In genomic region chr12:87439990-87440827, GRCh38 we compare ENCODE assay signal across 10 cellular contexts.
A peak's percentile ranks its signal among the peaks of the same experiment; 100 is the strongest.
DNase-seq lines count a peak whose midpoint lies in the region; ATAC-seq, FAIRE-seq and TF ChIP-seq lines count a peak whose summit lies in the region.
"Had no signal": no experiment of that assay in that cellular context is flagged by ENCODE, and none has a peak within 500 bp of the region (broad histone marks: within the 10 kb centered on the region; RNA-seq: fewer than 3 reads in every experiment).

No MANE protein-coding gene starts in this region.

- H3K9me3 Mint-ChIP-seq in Caco-2 (ENCODE audit: unreplicated experiment) (peaks cover 62% of the 10 kb centered on the region), nephron (no peaks in the 10 kb centered on the region)
- peaks cover 6% of the 10 kb centered on the region for H3K9me3 Mint-ChIP-seq in activated CD4-positive, alpha-beta T cell treated with anti-CD3 and anti-CD28 coated beads for 36 hours (ENCODE audit: low read depth)

- intact Hi-C loops in Caco-2 (cut with micrococcal nuclease; ENCODE audit: unreplicated experiment): loop anchor here (1.0 kb wide), 1 partner anchor 8 kb away; no protein-coding TSS in a partner anchor
- intact Hi-C loops in activated CD4-positive, alpha-beta T cell treated with anti-CD3 and anti-CD28 coated beads for 36 hours (cut with DNase I, micrococcal nuclease): no loop called here

- H3K36me3 Mint-ChIP-seq in Caco-2 (ENCODE audit: insufficient read depth, unreplicated experiment) (peaks cover 5% of the 10 kb centered on the region), nephron (ENCODE audit: low read depth) (no peaks in the 10 kb centered on the region)
- no peaks in the 10 kb centered on the region for H3K36me3 Mint-ChIP-seq in activated CD4-positive, alpha-beta T cell treated with anti-CD3 and anti-CD28 coated beads for 36 hours (ENCODE audit: low read depth)

- TF ChIP-seq POLR2A in NB4 (IDR thresholded peaks at IDR 0.05; ENCODE audit: extremely low read depth, insufficient read length): no peak

- CTCF ChIA-PET in Caco-2 (lab: Charles Lee): no interaction called here
- CTCF ChIA-PET in activated CD4-positive, alpha-beta T cell treated with anti-CD3 and anti-CD28 coated beads for 36 hours (lab: Charles Lee): no interaction called here

- ATAC-seq in activated CD4-positive, alpha-beta T cell treated with anti-CD3 and anti-CD28 coated beads for 36 hours: no peak

- POLR2A ChIA-PET in Caco-2 (lab: Charles Lee): no interaction called here
- POLR2A ChIA-PET in activated CD4-positive, alpha-beta T cell treated with anti-CD3 and anti-CD28 coated beads for 36 hours (lab: Charles Lee): no interaction called here

- DNase-seq in Caco-2 (peak; percentile 58 to 70), NB4 (ENCODE audit: low read depth) (peak; percentile 19), midbrain (lab: John Stamatoyannopoulos, UW) (no peak), NAMALWA (ENCODE audit: low spot score) (no peak), RPMI8226 (no peak)
- DNase-seq in activated CD4-positive, alpha-beta T cell treated with anti-CD3 and anti-CD28 coated beads for 36 hours: no peak
- DNase-seq: DMS 273 treated with DMSO at 0.1 percent for 48 hours had no signal

- peaks cover 17% of the 10 kb centered on the region for H3K9me3 ChIP-seq in Caco-2

- no peaks in the 10 kb centered on the region for H3K27me3 ChIP-seq in Caco-2 (replicated peaks; ENCODE audit: control insufficient read depth, insufficient read depth, low read length)

- peaks cover 14% of the 10 kb centered on the region for H3K4me1 Mint-ChIP-seq in Caco-2 (ENCODE audit: low read depth, unreplicated experiment)
- no peaks in the 10 kb centered on the region for H3K4me1 Mint-ChIP-seq in nephron
- H3K4me1 Mint-ChIP-seq in activated CD4-positive, alpha-beta T cell treated with anti-CD3 and anti-CD28 coated beads for 36 hours: no peaks in the 10 kb centered on the region

- H3K4me3 ChIP-seq in Caco-2 (ENCODE audit: low read depth, low read length) (no peak overlapping the region), NB4 (ENCODE audit: low read depth, low read length) (no peak overlapping the region)
- H3K4me3 ChIP-seq: coronary artery had no signal

- peak; percentile 77 for FAIRE-seq in endometrium (lab: Jason Lieb, UNC)

- H3K27me3 Mint-ChIP-seq in Caco-2 (ENCODE audit: insufficient read depth, unreplicated experiment): no peaks in the 10 kb centered on the region
- H3K27me3 Mint-ChIP-seq in nephron (ENCODE audit: low read depth): no peaks in the 10 kb centered on the region
- H3K27me3 Mint-ChIP-seq in activated CD4-positive, alpha-beta T cell treated with anti-CD3 and anti-CD28 coated beads for 36 hours: no peaks in the 10 kb centered on the region

- BruUV-seq in Caco-2 (replicated peaks; lab: Mats Ljungman, UMichigan): no TSS peak

- H3K36me3 ChIP-seq in Caco-2 (ENCODE audit: control insufficient read depth, insufficient read depth, low read length): no peaks in the 10 kb centered on the region; the same call in 1 of the 2 replicates

- peaks cover 39% of the 10 kb centered on the region for H3K4me1 ChIP-seq in Caco-2

- peak overlapping the region; percentile 7 for H3K4me3 Mint-ChIP-seq in Caco-2 (ENCODE audit: unreplicated experiment)
- no peak overlapping the region for H3K4me3 Mint-ChIP-seq in nephron
- no peak overlapping the region for H3K4me3 Mint-ChIP-seq in activated CD4-positive, alpha-beta T cell treated with anti-CD3 and anti-CD28 coated beads for 36 hours

- TF ChIP-seq CTCF in Caco-2 (IDR thresholded peaks at IDR 0.05; ENCODE audit: insufficient read depth in 1 of 2, low read depth in 1 of 2, low read length in 1 of 2, severe bottlenecking in 1 of 2, unreplicated experiment in 1 of 2): no peak
- TF ChIP-seq CTCF in NB4 (IDR thresholded peaks at IDR 0.05; ENCODE audit: low read depth, low read length): no peak
- TF ChIP-seq CTCF in nephron (IDR thresholded peaks at IDR 0.05; ENCODE audit: unreplicated experiment in 3 of 3): no peak

- H3K27ac Mint-ChIP-seq in Caco-2 (ENCODE audit: unreplicated experiment) (peak overlapping the region; percentile 36), nephron (peak overlapping the region; percentile 32 to 67 (median 60))
- H3K27ac Mint-ChIP-seq in activated CD4-positive, alpha-beta T cell treated with anti-CD3 and anti-CD28 coated beads for 36 hours: no peak overlapping the region

Comparison
In these comparisons a context has a peak if more than half of its experiments do, and no peak if none do; other contexts are left out.
1. DNase-seq: peak in Caco-2 (2 of 2) and NB4 (single experiment); none in midbrain (single experiment), NAMALWA (single experiment), activated CD4-positive, alpha-beta T cell treated with anti-CD3 and anti-CD28 coated beads for 36 hours (single experiment) and RPMI8226 (single experiment).